6 cellular contexts compared by ENCODE assay signal in the genomic region with DNA sequence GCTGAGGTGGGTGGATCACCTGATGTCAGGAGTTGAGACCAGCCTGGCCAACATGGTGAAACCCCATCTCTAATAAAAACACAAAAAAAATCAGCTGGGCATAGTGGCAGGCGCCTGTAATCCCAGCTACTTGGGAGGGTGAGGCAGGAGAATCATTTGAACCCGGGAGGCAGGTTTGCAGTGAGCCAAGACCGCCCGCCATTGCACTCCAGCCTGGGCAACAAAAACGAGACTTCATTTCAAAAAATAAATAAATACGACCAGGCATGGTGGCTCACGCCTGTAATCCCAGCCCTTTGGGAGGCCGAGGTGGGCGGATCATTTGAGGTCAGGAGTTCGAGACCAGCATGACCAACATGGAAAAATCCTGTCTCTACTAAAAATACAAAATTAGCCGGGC. TPM values are rescaled to one million over a fixed set of nuclear protein-coding genes. Genes with fewer than 3 reads are reported as not detected.
"Had no signal": no experiment of that assay in that cellular context is flagged by ENCODE, and none has a peak within 500 bp of the region (broad histone marks: within the 10 kb centered on the region; RNA-seq: fewer than 3 reads in every experiment).

No MANE protein-coding gene starts in this region.

RNA-seq across cellular contexts. Expression of gene MFAP4, which starts 33.6 kb away (rescaled TPM):
- total RNA-seq: dermis blood vessel endothelial cell, endothelial cell of umbilical vein, epithelial cell of proximal tubule, foreskin keratinocyte had no signal
- polyA plus RNA-seq: endothelial cell of umbilical vein, foreskin keratinocyte, mammary epithelial cell had no signal

RNA-seq across cellular contexts. Expression of gene RNF112, which starts 57.6 kb away (rescaled TPM):
- total RNA-seq: mammary epithelial cell had no signal
- polyA plus RNA-seq: immature natural killer cell, mammary epithelial cell had no signal
